ENCODE assay signal across 1 cellular context in the genomic region with DNA sequence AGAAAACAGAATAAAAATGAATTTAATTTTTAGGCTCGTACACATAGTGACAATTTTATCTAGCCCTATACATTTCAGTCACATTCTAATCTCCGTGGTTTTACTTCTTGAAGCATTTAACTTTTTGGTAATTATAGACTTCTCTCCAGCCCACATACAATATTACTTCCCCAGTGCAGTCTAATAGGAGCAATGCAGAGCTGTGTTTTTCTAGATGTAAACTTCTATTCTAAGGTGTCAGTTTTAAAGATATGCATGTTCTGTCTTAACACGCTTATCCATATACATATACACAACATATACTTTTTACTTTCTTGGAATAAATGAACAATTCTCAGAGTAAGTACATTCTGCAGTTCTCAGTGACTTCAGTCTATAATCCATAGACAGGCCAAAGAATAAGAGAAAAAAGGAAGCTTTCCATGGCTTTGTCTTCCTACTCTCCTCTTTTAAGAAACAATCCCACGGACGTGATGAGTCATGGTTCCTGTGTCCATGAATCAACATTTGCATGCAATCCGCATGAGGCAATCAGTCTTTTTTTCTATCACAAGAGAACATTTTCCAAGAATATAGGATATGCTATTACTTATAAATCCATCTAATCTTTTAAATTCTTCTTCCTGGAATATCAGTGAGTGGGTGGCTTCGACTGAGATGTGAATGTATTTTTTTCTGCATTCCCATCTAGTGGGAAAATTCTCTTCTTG.
A peak's percentile ranks its signal among the peaks of the same experiment; 100 is the strongest.
TF ChIP-seq lines count a peak whose summit lies in the region.

No MANE protein-coding gene starts in this region.

TF ChIP-seq in H1, 55 proteins besides CTCF, POLR2A, EP300 and RAD21:
- TF ChIP-seq, protein P1, sequence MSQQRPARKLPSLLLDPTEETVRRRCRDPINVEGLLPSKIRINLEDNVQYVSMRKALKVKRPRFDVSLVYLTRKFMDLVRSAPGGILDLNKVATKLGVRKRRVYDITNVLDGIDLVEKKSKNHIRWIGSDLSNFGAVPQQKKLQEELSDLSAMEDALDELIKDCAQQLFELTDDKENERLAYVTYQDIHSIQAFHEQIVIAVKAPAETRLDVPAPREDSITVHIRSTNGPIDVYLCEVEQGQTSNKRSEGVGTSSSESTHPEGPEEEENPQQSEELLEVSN (IDR thresholded peaks at IDR 0.05), result no peak
- TF ChIP-seq JUND (IDR thresholded peaks at IDR 0.05; ENCODE audit: low read length) (peak; percentile 68), MAFK (IDR thresholded peaks at IDR 0.05; ENCODE audit: low read depth, low read length) (peak; percentile 36; the same call in 1 of the 2 replicates), BACH1 (IDR thresholded peaks at IDR 0.05; ENCODE audit: low read length) (peak; percentile 74)
TF ChIP-seq in H1: peak in this region for 3.
